Comparison of ENCODE assay signal across 8 cellular contexts in the genomic region with DNA sequence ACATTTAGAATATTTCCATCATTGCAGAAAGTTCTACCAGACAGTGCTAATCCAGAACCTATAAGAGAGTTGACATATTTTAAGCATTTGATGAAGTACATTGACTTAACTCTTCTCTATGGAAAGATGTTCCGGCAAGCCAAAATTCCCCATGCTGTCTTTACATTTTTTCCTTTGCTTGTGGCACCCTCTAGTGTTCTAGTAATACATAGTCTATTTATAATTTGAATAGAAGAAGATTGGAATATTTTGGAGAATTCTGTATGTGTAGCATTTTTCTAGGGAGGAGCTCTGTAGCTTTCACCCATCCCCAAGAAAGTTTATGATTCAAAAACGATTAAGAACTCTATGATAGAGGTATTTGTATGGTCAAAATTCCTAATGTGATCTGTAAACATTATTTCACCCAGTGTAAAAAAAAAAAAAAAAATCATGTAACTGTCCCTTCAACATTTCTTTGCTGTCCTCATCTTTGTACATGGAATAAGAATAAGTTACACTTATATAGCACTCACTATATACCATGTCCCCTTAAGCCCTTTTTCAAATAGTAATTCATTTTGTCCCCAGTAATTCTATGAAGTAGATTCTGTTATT. TPM values are rescaled to one million over a fixed set of nuclear protein-coding genes. Genes with fewer than 3 reads are reported as not detected.
DNase-seq lines count a peak whose midpoint lies in the region; ATAC-seq and TF ChIP-seq lines count a peak whose summit lies in the region.

No MANE protein-coding gene starts in this region.

- no peaks in the 10 kb centered on the region for H3K27me3 ChIP-seq in GM23248 (replicated peaks; ENCODE audit: insufficient read depth)
- H3K27me3 ChIP-seq in dorsolateral prefrontal cortex, result no peaks in the 10 kb centered on the region
- H3K27me3 ChIP-seq in neural cell (ENCODE audit: insufficient read depth, low read depth, low read length), result no peaks in the 10 kb centered on the region

- 8 to 13% methylated on average over 2 of the region's 2 CpGs for WGBS in GM23248 (ENCODE audit: low coverage in 1 of 2, low lambda C conversion rate in 2 of 2, missing lambda C conversion rate in 2 of 2), 2 experiments

- H3F3A ChIP-seq in GM23248 (ENCODE audit: insufficient read depth) (no peaks in the 10 kb centered on the region), neural cell (ENCODE audit: insufficient read depth, low read length, poor library complexity, severe bottlenecking) (no peaks in the 10 kb centered on the region)

- H3K4me2 ChIP-seq in GM23248 (ENCODE audit: unreplicated experiment) (no peak overlapping the region), neural cell (ENCODE audit: low read length) (no peak overlapping the region)

- H2AFZ ChIP-seq in GM23248 (no peak overlapping the region), neural cell (ENCODE audit: low read depth, low read length) (no peak overlapping the region)

- H4K20me1 ChIP-seq in GM23248 (ENCODE audit: insufficient read depth) (no peaks in the 10 kb centered on the region), neural cell (ENCODE audit: insufficient read depth) (no peaks in the 10 kb centered on the region)

- no peak overlapping the region for H3K27ac Mint-ChIP-seq in activated CD8-positive, alpha-beta memory T cell treated with anti-CD3 and anti-CD28 coated beads, Interleukin-2, amount 10 ng/mL, durations not matched to agents 7 days and 5 days

- no peak overlapping the region for H3K9ac ChIP-seq in GM23248
- H3K9ac ChIP-seq in neural cell (ENCODE audit: low read length), result no peak overlapping the region

- H3K27me3 Mint-ChIP-seq in activated CD8-positive, alpha-beta memory T cell treated with anti-CD3 and anti-CD28 coated beads, Interleukin-2, amount 10 ng/mL, durations not matched to agents 7 days and 5 days, result no peaks in the 10 kb centered on the region

- no peaks in the 10 kb centered on the region for H3K36me3 ChIP-seq in GM23248 (ENCODE audit: low read depth)
- H3K36me3 ChIP-seq in neural cell (ENCODE audit: insufficient read depth, low read length), result no peaks in the 10 kb centered on the region

- H3K4me3 ChIP-seq in GM23248 (no peak overlapping the region), dorsolateral prefrontal cortex (no peak overlapping the region), neural cell (ENCODE audit: low read length) (no peak overlapping the region)

- no peaks in the 10 kb centered on the region for H3K9me3 Mint-ChIP-seq in activated CD8-positive, alpha-beta memory T cell treated with anti-CD3 and anti-CD28 coated beads, Interleukin-2, amount 10 ng/mL, durations not matched to agents 7 days and 5 days (ENCODE audit: low read depth)

- TF ChIP-seq EP300 in neural cell (conservative IDR thresholded peaks at IDR 0.05; ENCODE audit: poor library complexity, severe bottlenecking), result no peak

- peaks cover 15% of the 10 kb centered on the region for H3K4me1 ChIP-seq in GM23248 (ENCODE audit: insufficient read depth)

- H3K36me3 Mint-ChIP-seq in activated CD8-positive, alpha-beta memory T cell treated with anti-CD3 and anti-CD28 coated beads, Interleukin-2, amount 10 ng/mL, durations not matched to agents 7 days and 5 days, result peaks cover 8% of the 10 kb centered on the region

- ATAC-seq in GM19328 (IDR thresholded peaks at IDR 0.05; ENCODE audit: unreplicated experiment), result no peak
- ATAC-seq in activated CD8-positive, alpha-beta memory T cell treated with anti-CD3 and anti-CD28 coated beads, Interleukin-2, amount 10 ng/mL, durations not matched to agents 7 days and 5 days, result no peak

- H3K9me2 ChIP-seq in GM23248 (ENCODE audit: insufficient read depth), result no peaks in the 10 kb centered on the region
- no peaks in the 10 kb centered on the region for H3K9me2 ChIP-seq in neural cell (ENCODE audit: insufficient read depth, low read length)

- H3K4me3 Mint-ChIP-seq in activated CD8-positive, alpha-beta memory T cell treated with anti-CD3 and anti-CD28 coated beads, Interleukin-2, amount 10 ng/mL, durations not matched to agents 7 days and 5 days, result no peak overlapping the region

- peak; percentile 83 for TF ChIP-seq RAD21 in neural cell (conservative IDR thresholded peaks at IDR 0.05)

- peak; percentile 36 to 81 (median 64) for TF ChIP-seq CTCF in dorsolateral prefrontal cortex (IDR thresholded peaks at IDR 0.05 in 54 of 56, conservative IDR thresholded peaks at IDR 0.05 in 2 of 56; ENCODE audit: low read depth in 1 of 56, partially characterized antibody in 56 of 56)
- TF ChIP-seq CTCF in neural cell (IDR thresholded peaks at IDR 0.05; ENCODE audit: poor library complexity, severe bottlenecking), result peak; percentile 78

- in situ Hi-C loops in ACHN (cut with HindIII; ENCODE audit: low pct_ligation_motif_present, low pct_unique_long_range_greater_than_20kb, low sequenced_read_pairs) (no loop called here), GM23248 (cut with MboI) (loop anchor here (10.0 to 25.0 kb wide), 2 partner anchors 280 to 432 kb away; no protein-coding TSS in a partner anchor)

- H3K27ac ChIP-seq in GM23248 (no peak overlapping the region), dorsolateral prefrontal cortex (no peak overlapping the region), neural cell (ENCODE audit: low read length) (no peak overlapping the region)

- peaks cover 13% of the 10 kb centered on the region for H3K4me1 Mint-ChIP-seq in activated CD8-positive, alpha-beta memory T cell treated with anti-CD3 and anti-CD28 coated beads, Interleukin-2, amount 10 ng/mL, durations not matched to agents 7 days and 5 days

- no peaks in the 10 kb centered on the region for H3K9me3 ChIP-seq in GM23248 (ENCODE audit: low read depth)
- H3K9me3 ChIP-seq in neural cell (ENCODE audit: low read length), result no peaks in the 10 kb centered on the region

- CTCF ChIA-PET in activated CD8-positive, alpha-beta memory T cell treated with anti-CD3 and anti-CD28 coated beads, Interleukin-2, amount 10 ng/mL, durations not matched to agents 7 days and 5 days (lab: Charles Lee), result interaction anchor here (0.8 to 1.0 kb wide), 2 partner anchors 11 to 286 kb away, joined by 3 read pairs; no protein-coding TSS in a partner anchor

- H3K79me2 ChIP-seq in GM23248 (ENCODE audit: insufficient read depth), result peaks cover 47% of the 10 kb centered on the region
- no peaks in the 10 kb centered on the region for H3K79me2 ChIP-seq in neural cell (replicated peaks; ENCODE audit: insufficient read depth, low read length)

- peak; percentile 75 for DNase-seq in ACHN
- peak; percentile 74 for DNase-seq in GM23248
- DNase-seq in NCI-H774 (lab: John Stamatoyannopoulos, UW), result peak; percentile 22
- DNase-seq in dorsolateral prefrontal cortex, result no peak
- no peak for DNase-seq in stimulated activated CD8-positive, alpha-beta memory T cell treated with anti-CD3 and anti-CD28 coated beads, Interleukin-4, amount 100 ng/mL, for 48 hours
- no peak for DNase-seq in activated CD8-positive, alpha-beta memory T cell treated with anti-CD3 and anti-CD28 coated beads, Interleukin-2, amount 10 ng/mL, durations not matched to agents 7 days and 5 days

- intact Hi-C loops in dorsolateral prefrontal cortex (cut with DNase I), result loop anchor here (2.0 to 10.0 kb wide), 3 partner anchors 140 to 430 kb away; a partner anchor contains a TSS

TF ChIP-seq in neural cell, 6 proteins besides CTCF, POLR2A, EP300 and RAD21:
- TF ChIP-seq MXI1 (conservative IDR thresholded peaks at IDR 0.05; ENCODE audit: poor library complexity, severe bottlenecking) (no peak), SMC3 (conservative IDR thresholded peaks at IDR 0.05; ENCODE audit: poor library complexity) (peak; percentile 80)

RNA-seq across cellular contexts. Expression of a gene that starts 33.2 kb away (rescaled TPM):
- 7.0 and 11.1 TPM in 2 replicates for total RNA-seq in GM23248 (2014; rRNA removed; shearing (Covaris generic))
- polyA plus RNA-seq in GM23248 (2016; fragmentation: Nextera tagmentation; extraction: Ambion mirVana) (2.5 and 3.5 TPM in 2 replicates), neural cell (13.2 and 22.8 TPM in 2 replicates)
- 10 to 100 TPM; 20.9 to 56.9 (median 34.7) TPM for total RNA-seq in dorsolateral prefrontal cortex
- 21.2 and 24.3 TPM in 2 replicates for polyA minus RNA-seq in neural cell
- 10 to 100 TPM; 26.4 to 29.5 TPM for total RNA-seq in activated CD8-positive, alpha-beta memory T cell treated with anti-CD3 and anti-CD28 coated beads, Interleukin-2, amount 10 ng/mL, durations not matched to agents 7 days and 5 days

Comparison
In these comparisons a context has a peak if more than half of its experiments do, and no peak if none do; other contexts are left out.
1. DNase-seq: peak in ACHN (single experiment), GM23248 (single experiment) and NCI-H774 (single experiment); none in dorsolateral prefrontal cortex (0 of 10), stimulated activated CD8-positive, alpha-beta memory T cell treated with anti-CD3 and anti-CD28 coated beads, Interleukin-4, amount 100 ng/mL, for 48 hours (single experiment) and activated CD8-positive, alpha-beta memory T cell treated with anti-CD3 and anti-CD28 coated beads, Interleukin-2, amount 10 ng/mL, durations not matched to agents 7 days and 5 days (single experiment).